In the genomic region with DNA sequence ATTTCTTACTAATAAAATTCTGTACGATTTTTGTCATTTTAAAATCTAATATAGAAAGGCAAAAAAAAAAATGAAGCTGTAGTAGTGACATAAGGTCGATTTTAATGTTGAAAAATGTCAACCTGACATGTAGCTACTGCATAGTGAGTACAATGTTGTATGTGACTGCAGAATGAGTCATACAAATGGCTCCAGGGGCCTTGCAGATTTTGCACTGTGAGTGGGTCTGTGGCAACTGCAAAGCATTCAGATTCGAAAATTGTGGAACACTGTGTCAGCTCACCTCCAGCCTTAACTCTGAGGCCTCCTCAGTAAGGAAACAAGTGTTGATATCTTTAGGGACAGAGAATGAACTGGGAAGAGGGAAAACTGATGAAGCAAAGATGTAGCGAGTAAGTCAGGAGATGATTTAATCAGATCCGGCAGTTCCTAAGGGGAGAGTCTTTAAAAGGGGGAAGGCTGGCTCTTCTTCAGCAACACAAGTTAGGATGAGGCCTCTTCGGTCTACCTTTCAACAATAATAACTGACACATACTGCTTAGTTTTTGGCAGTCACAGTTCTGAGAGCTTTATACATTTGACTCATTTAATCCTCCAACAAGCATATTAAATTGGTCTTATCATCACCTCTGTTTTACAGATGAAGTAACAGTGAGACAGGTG, we compare ENCODE assay signal across 17 cellular contexts. TPM values are rescaled to one million over a fixed set of nuclear protein-coding genes. Genes with fewer than 3 reads are reported as not detected.
DNase-seq lines count a peak whose midpoint lies in the region; ATAC-seq, FAIRE-seq and TF ChIP-seq lines count a peak whose summit lies in the region.
"Had no signal": no experiment of that assay in that cellular context is flagged by ENCODE, and none has a peak within 500 bp of the region (broad histone marks: within the 10 kb centered on the region; RNA-seq: fewer than 3 reads in every experiment).

No MANE protein-coding gene starts in this region.

- H3K27ac ChIP-seq in breast epithelium (no peak overlapping the region), foreskin keratinocyte (no peak overlapping the region)
- H3K27ac ChIP-seq: KMS-11, upper lobe of right lung had no signal

- FAIRE-seq in urothelium cell line (lab: Jason Lieb, UNC), result no peak
- FAIRE-seq: A204.1 had no signal

- peak; percentile 78 for DNase-seq in MCF 10A (ENCODE audit: unreplicated experiment)
- no peak for DNase-seq in breast epithelium (ENCODE audit: low spot score in 2 of 2)
- DNase-seq in T1000 (lab: John Stamatoyannopoulos, UW), result peak; percentile 6
- DNase-seq in foreskin keratinocyte, result peak; percentile 52 to 81
- DNase-seq in urothelium cell line (ENCODE audit: low spot score), result peak; percentile 7
- no peak for DNase-seq in activated CD4-positive, alpha-beta T cell treated with anti-CD3 and anti-CD28 coated beads, Interleukin-2, amount 50 U/mL, for 1 hour
- DNase-seq in progenitor cell of endocrine pancreas (ENCODE audit: low spot score, unreplicated experiment), result no peak
- DNase-seq in SKM-1 treated with dmso at 0.1 percent for 144 hours (lab: John Stamatoyannopoulos, UW; ENCODE audit: unreplicated experiment), result no peak
- DNase-seq: activated CD4-positive, alpha-beta memory T cell treated with anti-CD3 and anti-CD28 coated beads for 36 hours; activated gamma-delta T cell; NCI-H2081 treated with DMSO at 0.1 percent for 48 hours; nephron progenitor cell; stimulated activated CD8-positive, alpha-beta memory T cell treated with anti-CD3 and anti-CD28 coated beads, Interleukin-4, amount 100 ng/mL, for 48 hours; T-helper 1 cell; upper lobe of right lung had no signal

- POLR2A ChIA-PET in MCF 10A (lab: Yijun Ruan, JAX), result interaction anchor here (0.6 to 2.3 kb wide), 6 partner anchors 11 to 1088 kb away, joined by 3 to 7 read pairs (median 4); partner anchors contain the start of gene TMA16

- no peaks in the 10 kb centered on the region for H3K9me3 ChIP-seq in breast epithelium
- H3K9me3 ChIP-seq: upper lobe of right lung had no signal

- TF ChIP-seq CTCF in MCF 10A (IDR thresholded peaks at IDR 0.05; ENCODE audit: unreplicated experiment) (no peak), breast epithelium (IDR thresholded peaks at IDR 0.05) (no peak), foreskin keratinocyte (conservative IDR thresholded peaks at IDR 0.05) (no peak), progenitor cell of endocrine pancreas (IDR thresholded peaks at IDR 0.05; ENCODE audit: unreplicated experiment) (no peak)

- H3K4me1 Mint-ChIP-seq in MCF 10A (ENCODE audit: insufficient read depth, unreplicated experiment), result peaks cover 7% of the 10 kb centered on the region
- no peaks in the 10 kb centered on the region for H3K4me1 Mint-ChIP-seq in progenitor cell of endocrine pancreas (ENCODE audit: low read depth)
- H3K4me1 Mint-ChIP-seq: nephron progenitor cell had no signal

- H3K9me3 Mint-ChIP-seq in MCF 10A (ENCODE audit: unreplicated experiment) (no peaks in the 10 kb centered on the region), progenitor cell of endocrine pancreas (ENCODE audit: low read depth) (no peaks in the 10 kb centered on the region)
- H3K9me3 Mint-ChIP-seq: activated CD4-positive, alpha-beta memory T cell treated with anti-CD3 and anti-CD28 coated beads for 36 hours; nephron progenitor cell had no signal

- H3K36me3 Mint-ChIP-seq in MCF 10A (ENCODE audit: insufficient read depth, unreplicated experiment), result peaks cover 10% of the 10 kb centered on the region
- H3K36me3 Mint-ChIP-seq in progenitor cell of endocrine pancreas (ENCODE audit: insufficient read depth), result no peaks in the 10 kb centered on the region
- H3K36me3 Mint-ChIP-seq: activated CD4-positive, alpha-beta memory T cell treated with anti-CD3 and anti-CD28 coated beads for 36 hours had no signal

- no peaks in the 10 kb centered on the region for H3K36me3 ChIP-seq in breast epithelium
- H3K36me3 ChIP-seq: upper lobe of right lung had no signal

- ATAC-seq in foreskin keratinocyte, result peak; percentile 100
- ATAC-seq: upper lobe of right lung had no signal

- CTCF ChIA-PET in MCF 10A (lab: Yijun Ruan, JAX), result interaction anchor here (1.3 kb wide), 1 partner anchor 9 kb away, joined by 4 read pairs; no protein-coding TSS in a partner anchor

- H3K4me3 Mint-ChIP-seq in MCF 10A (ENCODE audit: unreplicated experiment) (no peak overlapping the region), progenitor cell of endocrine pancreas (ENCODE audit: low read depth) (no peak overlapping the region)
- H3K4me3 Mint-ChIP-seq: activated CD4-positive, alpha-beta memory T cell treated with anti-CD3 and anti-CD28 coated beads for 36 hours; nephron progenitor cell had no signal

- H3K27me3 ChIP-seq in breast epithelium (no peaks in the 10 kb centered on the region), foreskin keratinocyte (no peaks in the 10 kb centered on the region)
- H3K27me3 ChIP-seq: upper lobe of right lung had no signal

- no peak for TF ChIP-seq POLR2A in breast epithelium (IDR thresholded peaks at IDR 0.05)

- BruUV-seq in MCF 10A (replicated peaks; lab: Mats Ljungman, UMichigan), result no TSS peak

- intact Hi-C loops in MCF 10A (cut with micrococcal nuclease), result no loop called here
- intact Hi-C loops in breast epithelium (cut with DNase I; ENCODE audit: low total_unique reads), result no loop called here

- H3K4me1 ChIP-seq in breast epithelium, result no peaks in the 10 kb centered on the region
- peaks cover 8% of the 10 kb centered on the region for H3K4me1 ChIP-seq in foreskin keratinocyte
- H3K4me1 ChIP-seq: upper lobe of right lung had no signal

- H3K27ac Mint-ChIP-seq in MCF 10A (ENCODE audit: low read depth, unreplicated experiment) (peak overlapping the region; percentile 1), progenitor cell of endocrine pancreas (no peak overlapping the region)
- H3K27ac Mint-ChIP-seq: activated CD4-positive, alpha-beta memory T cell treated with anti-CD3 and anti-CD28 coated beads for 36 hours; nephron progenitor cell had no signal

- H3K27me3 Mint-ChIP-seq in MCF 10A (ENCODE audit: insufficient read depth, unreplicated experiment) (no peaks in the 10 kb centered on the region), progenitor cell of endocrine pancreas (no peaks in the 10 kb centered on the region)

- no peak overlapping the region for H3K4me3 ChIP-seq in breast epithelium
- H3K4me3 ChIP-seq: upper lobe of right lung had no signal

RNA-seq across cellular contexts. Expression of gene TKTL2, which starts 24.9 kb away (rescaled TPM):
- total RNA-seq in MCF 10A (2022) (not detected in 2 replicates), breast epithelium (under 1 TPM in 1 of 3 donors, not detected in 2; 0.32 TPM), foreskin keratinocyte (not detected in 2 replicates), progenitor cell of endocrine pancreas (not detected in 2 replicates)
- polyA plus RNA-seq in foreskin keratinocyte, result not detected in 2 replicates
- total RNA-seq: activated CD4-positive, alpha-beta memory T cell treated with anti-CD3 and anti-CD28 coated beads for 36 hours; upper lobe of right lung had no signal

RNA-seq across cellular contexts. Expression of gene TMA16, which starts 45.8 kb away (rescaled TPM):
- total RNA-seq in MCF 10A (2022) (41.4 and 53.9 TPM in 2 replicates), breast epithelium (10 to 100 TPM; 28.2 to 34.7 (median 30.1) TPM), foreskin keratinocyte (29.6 and 34.2 TPM in 2 replicates), progenitor cell of endocrine pancreas (22.2 and 27.1 TPM in 2 replicates)
- polyA plus RNA-seq in foreskin keratinocyte, result 24.2 and 29.6 TPM in 2 replicates

Comparison
In these comparisons a context has a peak if more than half of its experiments do, and no peak if none do; other contexts are left out.
1. DNase-seq: peak in MCF 10A (single experiment), T1000 (single experiment), foreskin keratinocyte (2 of 2) and urothelium cell line (single experiment); none in breast epithelium (0 of 2), activated CD4-positive, alpha-beta T cell treated with anti-CD3 and anti-CD28 coated beads, Interleukin-2, amount 50 U/mL, for 1 hour (single experiment), progenitor cell of endocrine pancreas (single experiment) and SKM-1 treated with dmso at 0.1 percent for 144 hours (single experiment).